8 cellular contexts compared by ENCODE assay signal in genomic region chr18:57803119-57803969, GRCh38. TPM values are rescaled to one million over a fixed set of nuclear protein-coding genes. Genes with fewer than 3 reads are reported as not detected.
DNase-seq lines count a peak whose midpoint lies in the region; ATAC-seq and TF ChIP-seq lines count a peak whose summit lies in the region.

Gene ATP8B1, minus strand, starts transcription at chr18:57803315. Its CDS starts 71,508 bp downstream, at chr18:57731807.

- peaks cover 38% of the 10 kb centered on the region for H3K27me3 Mint-ChIP-seq in CD8-positive, alpha-beta T cell (ENCODE audit: low read depth)
- H3K27me3 Mint-ChIP-seq in brain, result peaks cover 85% of the 10 kb centered on the region

- H3K9me3 Mint-ChIP-seq in CD8-positive, alpha-beta T cell, result no peaks in the 10 kb centered on the region
- H3K9me3 Mint-ChIP-seq in brain, result peaks cover 0 to 5% (median 2%) of the 10 kb centered on the region in 5 experiments

- H3K4me1 ChIP-seq in CD8-positive, alpha-beta T cell (ENCODE audit: insufficient read depth, low read length), result no peaks in the 10 kb centered on the region
- H3K4me1 ChIP-seq in iPS-15b (ENCODE audit: control insufficient read depth, insufficient read depth, low read length) (no peaks in the 10 kb centered on the region), gastrocnemius medialis (peaks cover 12 to 38% of the 10 kb centered on the region in 2 donors)

- H3K27me3 ChIP-seq in CD8-positive, alpha-beta T cell (ENCODE audit: insufficient read depth, low read length), result peaks cover 11% of the 10 kb centered on the region
- H3K27me3 ChIP-seq in iPS-15b (ENCODE audit: control insufficient read depth, insufficient read depth, low read length), result peaks cover 56% of the 10 kb centered on the region
- no peaks in the 10 kb centered on the region for H3K27me3 ChIP-seq in gastrocnemius medialis

- DNase-seq in CD8-positive, alpha-beta T cell, result no peak
- DNase-seq in GM20000 (ENCODE audit: low spot score) (peak; percentile 65), NCI-H1417 treated with DMSO at 0.1 percent for 48 hours (lab: John Stamatoyannopoulos, UW) (peak; percentile 84), gastrocnemius medialis (peak; percentile 33 to 45), D341Med (ENCODE audit: low spot score) (no peak)

- H3K4me1 Mint-ChIP-seq in CD8-positive, alpha-beta T cell (ENCODE audit: low read depth), result peaks cover 12% of the 10 kb centered on the region
- H3K4me1 Mint-ChIP-seq in brain, result peaks cover 18% of the 10 kb centered on the region

- CTCF ChIA-PET in CD8-positive, alpha-beta T cell (lab: Charles Lee), result no interaction called here

- POLR2A ChIA-PET in CD8-positive, alpha-beta T cell (lab: Charles Lee), result no interaction called here

- peak within 1 kb of the TSS; percentile 65 for H3K4me3 Mint-ChIP-seq in CD8-positive, alpha-beta T cell
- peak within 1 kb of the TSS; percentile 79 to 85 (median 82) for H3K4me3 Mint-ChIP-seq in brain

- peak within 1 kb of the TSS; percentile 37 for H3K9ac ChIP-seq in iPS-15b (ENCODE audit: low read depth, low read length)

- peak; percentile 45 to 57 for TF ChIP-seq POLR2A in gastrocnemius medialis (IDR thresholded peaks at IDR 0.05)

- in situ Hi-C loops in gastrocnemius medialis (cut with MboI; ENCODE audit: low sequenced_read_pairs in 4 of 4), result loop anchor here in 1 of 4 donors (25.0 kb wide), 1 partner anchor 166 kb away; no protein-coding TSS in a partner anchor

- no peak for ATAC-seq in CD8-positive, alpha-beta T cell
- ATAC-seq in gastrocnemius medialis (peak; percentile 68 to 78), HG02610 (IDR thresholded peaks at IDR 0.05; ENCODE audit: unreplicated experiment) (no peak)

- H3K9me3 ChIP-seq in CD8-positive, alpha-beta T cell (ENCODE audit: low read length), result no peaks in the 10 kb centered on the region
- H3K9me3 ChIP-seq in iPS-15b (ENCODE audit: control insufficient read depth, insufficient read depth, low read length), result no peaks in the 10 kb centered on the region
- no peaks in the 10 kb centered on the region for H3K9me3 ChIP-seq in gastrocnemius medialis

- peak within 1 kb of the TSS; percentile 50 for H3K4me3 ChIP-seq in CD8-positive, alpha-beta T cell (ENCODE audit: low read depth, low read length)
- peak within 1 kb of the TSS; percentile 80 for H3K4me3 ChIP-seq in iPS-15b (ENCODE audit: low read depth, low read length)
- peak within 1 kb of the TSS; percentile 65 to 80 (median 72) for H3K4me3 ChIP-seq in gastrocnemius medialis

- no peaks in the 10 kb centered on the region for H3K36me3 Mint-ChIP-seq in CD8-positive, alpha-beta T cell
- no peaks in the 10 kb centered on the region for H3K36me3 Mint-ChIP-seq in brain

- H3K27ac ChIP-seq in CD8-positive, alpha-beta T cell (ENCODE audit: low read depth, low read length), result no peak within 1 kb of the TSS
- peak within 1 kb of the TSS; percentile 66 to 85 (median 83) for H3K27ac ChIP-seq in gastrocnemius medialis

- no peaks in the 10 kb centered on the region for H3K36me3 ChIP-seq in CD8-positive, alpha-beta T cell (ENCODE audit: insufficient read depth, low read length)
- H3K36me3 ChIP-seq in iPS-15b (ENCODE audit: control insufficient read depth, insufficient read depth, low read length), result no peaks in the 10 kb centered on the region
- H3K36me3 ChIP-seq in gastrocnemius medialis, result no peaks in the 10 kb centered on the region

- intact Hi-C loops in CD8-positive, alpha-beta T cell (cut with DNase I, micrococcal nuclease), result no loop called here
- intact Hi-C loops in gastrocnemius medialis (cut with DNase I; ENCODE audit: low total_unique reads), result loop anchor here (5.0 kb wide), 2 partner anchors 91 to 181 kb away; partner anchors contain the start of gene NARS1

- TF ChIP-seq CTCF in CD8-positive, alpha-beta T cell (IDR thresholded peaks at IDR 0.05), result no peak
- no peak for TF ChIP-seq CTCF in GM20000 (IDR thresholded peaks at IDR 0.05; ENCODE audit: extremely low read depth, missing control alignments)
- no peak for TF ChIP-seq CTCF in brain (conservative IDR thresholded peaks at IDR 0.05)
- no peak for TF ChIP-seq CTCF in gastrocnemius medialis (IDR thresholded peaks at IDR 0.05 in 4 of 5, conservative IDR thresholded peaks at IDR 0.05 in 1 of 5)

- no peak within 1 kb of the TSS for H3K27ac Mint-ChIP-seq in CD8-positive, alpha-beta T cell
- H3K27ac Mint-ChIP-seq in brain, result no peak within 1 kb of the TSS

RNA-seq across cellular contexts. Expression of gene ATP8B1, which starts in this region (rescaled TPM):
- not detected for total RNA-seq in CD8-positive, alpha-beta T cell
- 1.8 TPM for polyA plus RNA-seq in brain (ENCODE audit: insufficient read depth, low read depth, low replicate concordance)
- total RNA-seq in gastrocnemius medialis, result 1 to 10 TPM; 1.6 to 4.2 (median 2.6) TPM

Comparison
In these comparisons a context has a peak if more than half of its experiments do, and no peak if none do; other contexts are left out.
1. ATAC-seq: peak in gastrocnemius medialis (2 of 2); none in CD8-positive, alpha-beta T cell (single experiment) and HG02610 (single experiment).
2. DNase-seq: peak in GM20000 (single experiment), NCI-H1417 treated with DMSO at 0.1 percent for 48 hours (single experiment) and gastrocnemius medialis (2 of 2); none in CD8-positive, alpha-beta T cell (0 of 7) and D341Med (single experiment).
3. Peak in every context shown above with its lines, with median percentiles within 50 percentile points of each other: H3K4me3 ChIP-seq.